In the genomic region with DNA sequence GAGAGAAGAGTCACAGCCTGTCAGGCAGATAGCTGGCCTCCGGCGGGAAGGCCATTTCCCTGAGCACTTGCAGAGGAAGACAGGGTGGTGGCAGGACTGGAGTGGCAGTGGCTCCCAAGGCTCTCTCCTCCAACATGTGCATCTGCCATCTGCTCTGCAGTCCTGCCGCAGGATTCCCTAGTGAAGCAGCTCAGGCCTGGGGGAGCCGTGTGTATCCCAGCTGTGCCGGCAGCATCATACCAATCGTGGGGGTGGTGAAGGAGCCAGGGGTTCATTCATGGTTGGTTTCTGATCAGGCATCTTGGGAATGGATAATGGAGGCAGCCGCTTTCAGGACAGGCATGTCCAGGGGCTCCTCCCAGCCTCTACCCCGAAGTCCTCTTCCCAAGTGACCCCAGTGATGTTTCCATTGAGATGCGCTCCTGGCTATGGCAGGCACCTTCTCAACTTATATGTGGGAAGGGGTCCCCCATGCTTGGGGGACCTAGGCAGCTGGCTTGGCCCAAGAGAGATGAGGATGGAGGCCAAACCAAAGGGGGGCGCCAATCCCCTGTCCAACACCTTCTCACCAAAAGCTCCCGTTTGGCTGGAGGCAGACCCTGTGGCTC, we compare ENCODE assay signal across 12 cellular contexts. TPM values are rescaled to one million over a fixed set of nuclear protein-coding genes. Genes with fewer than 3 reads are reported as not detected.
DNase-seq lines count a peak whose midpoint lies in the region; ATAC-seq and TF ChIP-seq lines count a peak whose summit lies in the region.
"Had no signal": no experiment of that assay in that cellular context is flagged by ENCODE, and none has a peak within 500 bp of the region (broad histone marks: within the 10 kb centered on the region; RNA-seq: fewer than 3 reads in every experiment).

No MANE protein-coding gene starts in this region.

- 0 out of 2 replicates have a peak overlapping the region, but pooled peaks have one; percentile 14 for H3K9ac ChIP-seq in IMR-90 (ENCODE audit: low read depth, low read length)
- H3K9ac ChIP-seq in endodermal cell (ENCODE audit: extremely low read depth, low read length, poor library complexity, severe bottlenecking): no peak overlapping the region
- peak overlapping the region; percentile 44 for H3K9ac ChIP-seq in skeletal muscle satellite cell (ENCODE audit: low read depth, low read length)

- H2BK120ac ChIP-seq in IMR-90 (ENCODE audit: low read depth, low read length): no peak overlapping the region

- H4K5ac ChIP-seq in IMR-90 (ENCODE audit: low read depth, low read length): no peak overlapping the region

- peaks cover 24% of the 10 kb centered on the region for H3K4me1 Mint-ChIP-seq in endodermal cell

- no peak overlapping the region for H3K56ac ChIP-seq in IMR-90 (ENCODE audit: extremely low read depth, insufficient read depth, low read length)

- no peak for TF ChIP-seq RAD21 in IMR-90 (IDR thresholded peaks at IDR 0.05; ENCODE audit: low read length)

- no peak overlapping the region for H2BK15ac ChIP-seq in IMR-90 (ENCODE audit: low read depth, low read length)

- 0 out of 4 replicates have a peak overlapping the region, but pooled peaks of 1 of the 2 experiments have one; percentile 30 for H4K8ac ChIP-seq in IMR-90 (ENCODE audit: low read depth in 2 of 2, low read length in 2 of 2)

- H3K4ac ChIP-seq in IMR-90 (ENCODE audit: low read depth, low read length): no peak overlapping the region

- 90% methylated on average over 2 of the region's 11 CpGs; no CpG with 5 or more reads in 1 of the 2 experiments for WGBS in IMR-90 (ENCODE audit: extremely low coverage in 2 of 2, insufficient read length in 1 of 2), 2 experiments
- WGBS in endodermal cell (ENCODE audit: insufficient coverage in 1 of 2, insufficient read length in 1 of 2), 2 experiments: 95 to 100% methylated on average over 4 to 10 of the region's 11 CpGs

- no peak overlapping the region for H4K91ac ChIP-seq in IMR-90 (ENCODE audit: insufficient read depth, low read depth, low read length)

- no peak overlapping the region for H2AK5ac ChIP-seq in IMR-90 (ENCODE audit: low read depth, low read length)

- no peak overlapping the region for H2AFZ ChIP-seq in IMR-90 (replicated peaks; ENCODE audit: low read length, poor library complexity)

- no peaks in the 10 kb centered on the region for H3K27me3 Mint-ChIP-seq in endodermal cell (ENCODE audit: insufficient read depth)

- H3K23ac ChIP-seq in IMR-90 (ENCODE audit: low read depth, low read length): 0 out of 2 replicates have a peak overlapping the region, but pooled peaks have one; percentile 20

- H3K9me3 ChIP-seq in IMR-90 (ENCODE audit: control insufficient read depth, insufficient read depth, low read length) (no peaks in the 10 kb centered on the region), endodermal cell (ENCODE audit: control insufficient read depth, low read length) (no peaks in the 10 kb centered on the region), skeletal muscle satellite cell (replicated peaks; ENCODE audit: low read length) (no peaks in the 10 kb centered on the region)

- no peak overlapping the region for H2AK9ac ChIP-seq in IMR-90 (replicated peaks; ENCODE audit: low read depth, low read length, poor library complexity)

- ATAC-seq in IMR-90 (ENCODE audit: low read depth): no peak
- ATAC-seq: SK-N-SH treated with all-trans-retinoic acid at 6 μM for 48 hours had no signal

- H3K27ac ChIP-seq in IMR-90 (ENCODE audit: insufficient read depth, low read length): peak overlapping the region; percentile 32; the same call in 1 of the 2 replicates
- H3K27ac ChIP-seq in endodermal cell (ENCODE audit: low read depth, low read length): no peak overlapping the region

- no peak overlapping the region for H3K4me2 ChIP-seq in IMR-90 (ENCODE audit: low read depth, low read length)
- H3K4me2 ChIP-seq in skeletal muscle satellite cell (ENCODE audit: low read length): no peak overlapping the region

- H2BK20ac ChIP-seq in IMR-90 (ENCODE audit: low read depth, low read length): no peak overlapping the region

- peaks cover 19% of the 10 kb centered on the region for H3K9me1 ChIP-seq in IMR-90 (ENCODE audit: insufficient read depth, low read length)

- POLR2A ChIA-PET in IMR-90 (lab: Charles Lee; ENCODE audit: unreplicated experiment): no interaction called here

- peak overlapping the region; percentile 0 for H2BK5ac ChIP-seq in IMR-90 (ENCODE audit: low read depth, low read length, poor library complexity, severe bottlenecking)

- in situ Hi-C loops in IMR-90 (cut with MboI; ENCODE audit: low sequenced_read_pairs): no loop called here

- TF ChIP-seq CTCF in IMR-90 (conservative IDR thresholded peaks at IDR 0.05; ENCODE audit: low read depth, low read length): no peak
- TF ChIP-seq CTCF in endodermal cell (conservative IDR thresholded peaks at IDR 0.05): no peak

- CTCF ChIA-PET in IMR-90 (lab: Yijun Ruan, JAX): no interaction called here

- no peak overlapping the region for H3K18ac ChIP-seq in IMR-90 (ENCODE audit: low read depth, low read length)

- H3K36me3 Mint-ChIP-seq in endodermal cell (ENCODE audit: low read depth): peaks cover 35% of the 10 kb centered on the region

- no peak overlapping the region for H3K4me3 Mint-ChIP-seq in endodermal cell

- dilution Hi-C loops in IMR-90 (cut with HindIII; ENCODE audit: low sequenced_read_pairs, unreplicated experiment): no loop called here

- DNase-seq in IMR-90: no peak
- DNase-seq in endodermal cell: peak; percentile 58
- no peak for DNase-seq in T-helper 9 cell
- no peak for DNase-seq in stimulated activated CD4-positive, alpha-beta T cell treated with anti-CD3 and anti-CD28 coated beads, Interleukin-15, amount 100 ng/mL, for 24 hours
- DNase-seq in NCI-H1417 (lab: John Stamatoyannopoulos, UW): no peak
- DNase-seq: activated CD4-positive, alpha-beta T cell treated with anti-CD3 and anti-CD28 coated beads, Interleukin-2, amount 50 U/mL, for 48 hours; Calu3; kidney; NCI-H1048; NCI-H774 had no signal

- peaks cover 51% of the 10 kb centered on the region for H4K20me1 ChIP-seq in IMR-90 (ENCODE audit: insufficient read depth, low read length)

- H3K27ac Mint-ChIP-seq in endodermal cell: peak overlapping the region; percentile 61

- H3K4me1 ChIP-seq in IMR-90 (ENCODE audit: control insufficient read depth, insufficient read depth, low read length) (peaks cover 34% of the 10 kb centered on the region), endodermal cell (ENCODE audit: control insufficient read depth, insufficient read depth, low read length) (peaks cover 3% of the 10 kb centered on the region), skeletal muscle satellite cell (ENCODE audit: control insufficient read depth, insufficient read depth, low read length) (peaks cover 47% of the 10 kb centered on the region)

- no peak overlapping the region for H3K4me3 ChIP-seq in IMR-90 (ENCODE audit: insufficient read depth, low read depth, low read length)
- no peak overlapping the region for H3K4me3 ChIP-seq in endodermal cell (ENCODE audit: low read length)
- no peak overlapping the region for H3K4me3 ChIP-seq in skeletal muscle satellite cell (ENCODE audit: low read length)

- peaks cover 20 to 49% of the 10 kb centered on the region in 2 experiments for H3K79me1 ChIP-seq in IMR-90 (ENCODE audit: low read depth in 1 of 2, low read length in 2 of 2)

- no peaks in the 10 kb centered on the region for H3K27me3 ChIP-seq in IMR-90 (ENCODE audit: control insufficient read depth, insufficient read depth, low read length)
- no peaks in the 10 kb centered on the region for H3K27me3 ChIP-seq in endodermal cell (ENCODE audit: control insufficient read depth, insufficient read depth, low read length, poor library complexity, severe bottlenecking)
- no peaks in the 10 kb centered on the region for H3K27me3 ChIP-seq in skeletal muscle satellite cell (ENCODE audit: control insufficient read depth, insufficient read depth, low read length)

- TSS peak; percentile 45 for BruUV-seq in IMR-90 (replicated peaks; lab: Mats Ljungman, UMichigan)

- H3K36me3 ChIP-seq in IMR-90 (ENCODE audit: control insufficient read depth, insufficient read depth, low read length): peaks cover 45% of the 10 kb centered on the region
- H3K36me3 ChIP-seq in endodermal cell (ENCODE audit: control insufficient read depth, insufficient read depth, low read length): peaks cover 44% of the 10 kb centered on the region
- H3K36me3 ChIP-seq in skeletal muscle satellite cell (ENCODE audit: insufficient read depth, low read length): peaks cover 44% of the 10 kb centered on the region

- H3K14ac ChIP-seq in IMR-90 (replicated peaks; ENCODE audit: low read depth, low read length): no peak overlapping the region

- intact Hi-C loops in IMR-90 (cut with micrococcal nuclease): no loop called here

- H3K9me3 Mint-ChIP-seq in endodermal cell: no peaks in the 10 kb centered on the region

- TF ChIP-seq POLR2A in IMR-90 (IDR thresholded peaks at IDR 0.05; ENCODE audit: low read depth, low read length): no peak

RNA-seq across cellular contexts. Expression of a gene that starts 6.1 kb away (rescaled TPM):
- total RNA-seq in IMR-90 (2012; rRNA removed): 1,558 and 2,558 TPM in 2 replicates
- 3,760 and 3,780 TPM in 2 replicates for polyA plus RNA-seq in IMR-90 (2012; rRNA removed)
- 3,517 and 4,395 TPM in 2 replicates for polyA plus RNA-seq in IMR-90 (2012; cell fraction: cytosol; rRNA removed)
- polyA plus RNA-seq in IMR-90 (2012; cell fraction: nucleus; rRNA removed; ENCODE audit: low replicate concordance): 1,556 and 1,814 TPM in 2 replicates
- 100 to 1,000 TPM; 228 to 412 TPM for total RNA-seq in endodermal cell
- 375 TPM for polyA plus RNA-seq in endodermal cell (2013, experiment 1 of 2)
- 542 TPM for polyA plus RNA-seq in endodermal cell (2013, experiment 2 of 2)
- total RNA-seq in skeletal muscle satellite cell (2012; rRNA removed): 22.3 and 325 TPM in 2 replicates

RNA-seq across cellular contexts. Expression of a gene that starts 26.6 kb away (rescaled TPM):
- 35.8 and 36.7 TPM in 2 replicates for total RNA-seq in IMR-90 (2012; rRNA removed)
- 48.4 and 54.3 TPM in 2 replicates for polyA plus RNA-seq in IMR-90 (2012; rRNA removed)
- 30.1 and 48.3 TPM in 2 replicates for polyA plus RNA-seq in IMR-90 (2012; cell fraction: cytosol; rRNA removed)
- 117 and 148 TPM in 2 replicates for polyA plus RNA-seq in IMR-90 (2012; cell fraction: nucleus; rRNA removed; ENCODE audit: low replicate concordance)
- 10 to 100 TPM; 56.5 to 58.6 TPM for total RNA-seq in endodermal cell
- 27.4 TPM for polyA plus RNA-seq in endodermal cell (2013, experiment 1 of 2)
- 21.1 TPM for polyA plus RNA-seq in endodermal cell (2013, experiment 2 of 2)
- 48.7 and 52.6 TPM in 2 replicates for total RNA-seq in skeletal muscle satellite cell (2012; rRNA removed)

RNA-seq across cellular contexts. Expression of a gene that starts 26.8 kb away (rescaled TPM):
- total RNA-seq in IMR-90 (2012; rRNA removed) (6.7 and 7.3 TPM in 2 replicates), endodermal cell (10 to 100 TPM; 39.3 to 43.0 TPM)
- polyA plus RNA-seq in IMR-90 (2012; rRNA removed): 29.7 and 30.3 TPM in 2 replicates
- polyA plus RNA-seq in IMR-90 (2012; cell fraction: cytosol; rRNA removed): 13.2 and 30.9 TPM in 2 replicates
- 68.9 and 117 TPM in 2 replicates for polyA plus RNA-seq in IMR-90 (2012; cell fraction: nucleus; rRNA removed; ENCODE audit: low replicate concordance)
- 23.7 TPM for polyA plus RNA-seq in endodermal cell (2013, experiment 1 of 2)
- polyA plus RNA-seq in endodermal cell (2013, experiment 2 of 2): 21.9 TPM
- total RNA-seq in skeletal muscle satellite cell (2012; rRNA removed): 7.4 and 9.2 TPM in 2 replicates

RNA-seq across cellular contexts. Expression of a gene that starts 27.2 kb away (rescaled TPM):
- total RNA-seq in IMR-90 (2012; rRNA removed): 7.5 and 7.9 TPM in 2 replicates
- polyA plus RNA-seq in IMR-90 (2012; rRNA removed): 14.8 and 16.1 TPM in 2 replicates
- polyA plus RNA-seq in IMR-90 (2012; cell fraction: cytosol; rRNA removed): 5.5 and 11.0 TPM in 2 replicates
- 18.9 and 25.0 TPM in 2 replicates for polyA plus RNA-seq in IMR-90 (2012; cell fraction: nucleus; rRNA removed; ENCODE audit: low replicate concordance)
- total RNA-seq in endodermal cell: 10 to 100 TPM; 46.4 to 51.1 TPM
- 35.7 TPM for polyA plus RNA-seq in endodermal cell (2013, experiment 1 of 2)
- polyA plus RNA-seq in endodermal cell (2013, experiment 2 of 2): 37.2 TPM
- total RNA-seq in skeletal muscle satellite cell (2012; rRNA removed): 6.6 and 7.4 TPM in 2 replicates
